6 cellular contexts compared by ENCODE assay signal in the genomic region with DNA sequence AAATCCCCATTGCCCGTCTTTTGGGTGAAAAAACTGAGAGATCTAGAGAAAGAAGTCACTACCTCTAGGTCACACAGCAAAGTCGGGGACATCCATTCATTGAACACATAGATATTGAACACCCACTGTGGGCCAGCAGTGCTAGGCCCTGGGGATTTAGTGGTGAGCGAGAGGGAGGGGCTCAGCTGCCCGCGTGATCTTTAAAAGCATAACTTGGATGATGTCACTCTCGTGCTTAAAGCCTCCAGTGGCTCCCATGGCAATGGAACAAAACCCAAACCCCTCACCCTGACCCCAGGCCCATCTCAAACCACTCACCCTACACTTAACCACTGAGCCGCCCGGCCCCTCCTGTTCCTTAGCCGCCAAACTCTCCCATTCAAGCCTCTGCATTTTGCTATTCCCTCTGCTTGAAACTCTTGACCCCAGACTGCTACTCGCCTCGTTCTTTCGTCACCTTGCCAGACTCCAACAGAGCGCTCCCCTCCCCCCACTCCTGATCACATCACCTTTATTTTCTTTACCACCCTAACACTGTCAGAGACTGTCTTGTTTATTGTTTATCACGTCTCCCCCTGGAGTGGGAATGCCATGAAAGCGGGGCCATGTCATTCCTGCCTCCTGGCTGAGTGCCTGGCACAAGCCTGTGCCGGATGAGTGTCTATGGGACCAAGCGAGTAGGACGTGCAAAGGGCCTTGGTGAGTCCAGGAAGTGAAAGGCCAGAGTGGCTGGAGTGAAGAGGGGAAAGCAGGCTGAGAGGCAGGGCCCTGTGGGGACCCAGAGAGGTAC.
DNase-seq lines count a peak whose midpoint lies in the region; TF ChIP-seq lines count a peak whose summit lies in the region.

No MANE protein-coding gene starts in this region.

- no peak for TF ChIP-seq CTCF in choroid plexus epithelial cell (conservative IDR thresholded peaks at IDR 0.05; ENCODE audit: low read depth, low read length)
- no peak for TF ChIP-seq CTCF in parathyroid adenoma (IDR thresholded peaks at IDR 0.05)

- H3K9me3 ChIP-seq in parathyroid adenoma (ENCODE audit: control insufficient read depth, low read length), result no peaks in the 10 kb centered on the region

- H3K9ac ChIP-seq in parathyroid adenoma, result no peak overlapping the region

- H3K36me3 ChIP-seq in parathyroid adenoma (ENCODE audit: control insufficient read depth, insufficient read depth, low read length), result no peaks in the 10 kb centered on the region

- H3K4me3 ChIP-seq in choroid plexus epithelial cell (ENCODE audit: low read depth, low read length) (peak overlapping the region; percentile 66), parathyroid adenoma (ENCODE audit: low read depth, low read length) (no peak overlapping the region)

- H3K4me2 ChIP-seq in parathyroid adenoma (ENCODE audit: low read length), result peak overlapping the region; percentile 77

- DNase-seq in activated naive CD4-positive, alpha-beta T cell treated with Interleukin-2 at 50 U/mL for 16 hours, result peak; percentile 32
- DNase-seq in activated naive CD4-positive, alpha-beta T cell (lab: John Stamatoyannopoulos, UW), result no peak
- DNase-seq in NCI-H2029 (lab: John Stamatoyannopoulos, UW) (peak; percentile 89), choroid plexus epithelial cell (ENCODE audit: low read depth) (peak; percentile 90), NCI-H1694 treated with DMSO at 0.1 percent for 48 hours (lab: John Stamatoyannopoulos, UW) (no peak)

- H3K4me1 ChIP-seq in parathyroid adenoma, result peaks cover 5% of the 10 kb centered on the region

- H3K27me3 ChIP-seq in parathyroid adenoma (ENCODE audit: control insufficient read depth, insufficient read depth, low read length), result no peaks in the 10 kb centered on the region

- peaks cover 2% of the 10 kb centered on the region for H3K79me2 ChIP-seq in parathyroid adenoma

- H3K27ac ChIP-seq in parathyroid adenoma, result no peak overlapping the region

- peak overlapping the region; percentile 15 for H2AFZ ChIP-seq in parathyroid adenoma

Comparison
In these comparisons a context has a peak if more than half of its experiments do, and no peak if none do; other contexts are left out.
1. DNase-seq: peak in activated naive CD4-positive, alpha-beta T cell treated with Interleukin-2 at 50 U/mL for 16 hours (single experiment), NCI-H2029 (single experiment) and choroid plexus epithelial cell (single experiment); none in activated naive CD4-positive, alpha-beta T cell (0 of 4) and NCI-H1694 treated with DMSO at 0.1 percent for 48 hours (single experiment).